In the genomic region with DNA sequence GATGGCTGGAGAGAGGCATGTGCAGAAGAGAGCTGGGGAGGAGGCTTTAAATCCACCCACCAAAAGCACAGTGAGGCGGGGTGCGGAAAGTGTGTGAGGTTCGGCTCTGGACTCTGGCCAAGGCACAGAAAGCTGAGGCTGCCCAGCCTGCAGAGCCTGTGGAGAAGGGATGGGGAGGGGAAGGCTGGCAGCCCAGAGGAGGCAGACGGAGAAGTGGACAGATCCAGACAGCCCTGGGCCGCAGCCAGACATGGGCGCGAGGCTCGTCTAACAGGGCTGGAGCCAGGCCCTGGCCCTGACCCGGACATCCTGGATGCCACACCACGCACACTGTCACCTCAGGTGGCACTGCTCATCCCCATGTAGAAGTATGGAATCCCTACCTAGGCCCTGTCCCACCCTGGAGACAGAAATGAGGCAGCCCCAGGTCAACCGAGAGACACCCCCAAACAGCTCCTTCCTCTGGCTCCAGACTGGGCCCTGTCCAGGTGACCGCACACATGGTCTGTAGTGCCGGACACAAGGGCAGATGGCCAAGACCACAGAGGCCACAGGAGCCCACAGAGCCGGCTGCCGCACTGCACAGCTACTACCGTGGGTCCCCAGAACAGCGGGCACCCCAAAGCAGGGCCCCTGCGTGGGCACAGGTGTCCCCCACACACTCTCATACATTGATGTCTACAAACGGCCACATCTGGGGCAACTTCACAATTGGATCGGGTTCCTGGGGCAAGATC, we compare ENCODE assay signal across 14 cellular contexts. TPM values are rescaled to one million over a fixed set of nuclear protein-coding genes. Genes with fewer than 3 reads are reported as not detected.
A peak's percentile ranks its signal among the peaks of the same experiment; 100 is the strongest.
DNase-seq lines count a peak whose midpoint lies in the region; ATAC-seq and TF ChIP-seq lines count a peak whose summit lies in the region.
"Had no signal": no experiment of that assay in that cellular context is flagged by ENCODE, and none has a peak within 500 bp of the region (broad histone marks: within the 10 kb centered on the region; RNA-seq: fewer than 3 reads in every experiment).

No MANE protein-coding gene starts in this region.

- H3K27me3 Mint-ChIP-seq in stimulated activated naive CD8-positive, alpha-beta T cell treated with anti-CD3 and anti-CD28 coated beads, Interleukin-15, amount 100 ng/mL, for 72 hours: no peaks in the 10 kb centered on the region

- H3K27ac ChIP-seq in C4-2B: peak overlapping the region; percentile 72
- no peak overlapping the region for H3K27ac ChIP-seq in caudate nucleus (ENCODE audit: low read depth, low read length)
- H3K27ac ChIP-seq in hepatocyte: peak overlapping the region; percentile 9
- H3K27ac ChIP-seq in prostate gland: peak overlapping the region; percentile 64 to 75

- WGBS in hepatocyte (ENCODE audit: low lambda C conversion rate, missing lambda C conversion rate): 88% methylated on average over 20 of the region's 20 CpGs
- 33% methylated on average over 14 of the region's 20 CpGs for WGBS in prostate gland

- peak in 33 of 61 donors; percentile 13 to 91 (median 42) for DNase-seq in caudate nucleus (lab: John Stamatoyannopoulos, UW)
- peak; percentile 56 for DNase-seq in hepatocyte (ENCODE audit: low spot score)
- peak; percentile 88 for DNase-seq in prostate gland (ENCODE audit: low spot score)
- DNase-seq in HT-29 (ENCODE audit: low spot score): no peak
- DNase-seq in stimulated activated naive CD8-positive, alpha-beta T cell treated with anti-CD3 and anti-CD28 coated beads, Interleukin-15, amount 100 ng/mL, for 72 hours: no peak
- DNase-seq: activated CD8-positive, alpha-beta T cell treated with anti-CD3 and anti-CD28 coated beads, Interleukin-2, amount 10 ng/mL, durations not matched to agents 7 days and 5 days; effector CD8-positive, alpha-beta T cell; NCI-H2081; small intestine had no signal

- no peak overlapping the region for H3K4me3 ChIP-seq in hepatocyte
- H3K4me3 ChIP-seq in prostate gland: no peak overlapping the region
- H3K4me3 ChIP-seq: K562 had no signal

- no peaks in the 10 kb centered on the region for H3K9me3 Mint-ChIP-seq in stimulated activated naive CD8-positive, alpha-beta T cell treated with anti-CD3 and anti-CD28 coated beads, Interleukin-15, amount 100 ng/mL, for 72 hours

- H3K4me1 Mint-ChIP-seq in stimulated activated naive CD8-positive, alpha-beta T cell treated with anti-CD3 and anti-CD28 coated beads, Interleukin-15, amount 100 ng/mL, for 72 hours: peaks cover 68% of the 10 kb centered on the region

- no peaks in the 10 kb centered on the region for H3K9me2 ChIP-seq in hepatocyte (replicated peaks; ENCODE audit: insufficient read depth)

- no peak overlapping the region for H3K4me3 Mint-ChIP-seq in stimulated activated naive CD8-positive, alpha-beta T cell treated with anti-CD3 and anti-CD28 coated beads, Interleukin-15, amount 100 ng/mL, for 72 hours
- H3K4me3 Mint-ChIP-seq: activated CD8-positive, alpha-beta T cell treated with anti-CD3 and anti-CD28 coated beads, Interleukin-2, amount 10 ng/mL, durations not matched to agents 7 days and 5 days had no signal

- H3K36me3 ChIP-seq in hepatocyte (replicated peaks; ENCODE audit: insufficient read depth, low read depth) (no peaks in the 10 kb centered on the region), prostate gland (no peaks in the 10 kb centered on the region)

- peaks cover 63% of the 10 kb centered on the region for H4K20me1 ChIP-seq in hepatocyte (ENCODE audit: insufficient read depth, poor library complexity, severe bottlenecking)

- no peak overlapping the region for H3K27ac Mint-ChIP-seq in stimulated activated naive CD8-positive, alpha-beta T cell treated with anti-CD3 and anti-CD28 coated beads, Interleukin-15, amount 100 ng/mL, for 72 hours
- H3K27ac Mint-ChIP-seq: activated CD8-positive, alpha-beta T cell treated with anti-CD3 and anti-CD28 coated beads, Interleukin-2, amount 10 ng/mL, durations not matched to agents 7 days and 5 days had no signal

- no peak for TF ChIP-seq CTCF in C4-2B (conservative IDR thresholded peaks at IDR 0.05)
- no peak for TF ChIP-seq CTCF in hepatocyte (IDR thresholded peaks at IDR 0.05; ENCODE audit: poor library complexity)
- TF ChIP-seq CTCF in prostate gland (IDR thresholded peaks at IDR 0.05): peak in 1 of 4 experiments; percentile 4

- intact Hi-C loops in prostate gland (cut with DNase I): no loop called here

- no peak overlapping the region for H2AFZ ChIP-seq in hepatocyte

- peaks cover 59% of the 10 kb centered on the region for H3K79me2 ChIP-seq in hepatocyte

- H3K27me3 ChIP-seq in hepatocyte (no peaks in the 10 kb centered on the region), prostate gland (replicated peaks; ENCODE audit: insufficient read depth) (no peaks in the 10 kb centered on the region)

- peaks cover 6% of the 10 kb centered on the region for H3K4me1 ChIP-seq in hepatocyte (ENCODE audit: insufficient read depth)
- peaks cover 36% of the 10 kb centered on the region for H3K4me1 ChIP-seq in prostate gland (replicated peaks)

- H3K4me2 ChIP-seq in hepatocyte: no peak overlapping the region

- no peaks in the 10 kb centered on the region for H3K9me3 ChIP-seq in hepatocyte (ENCODE audit: low read depth)
- H3K9me3 ChIP-seq in prostate gland: no peaks in the 10 kb centered on the region

- no peak for TF ChIP-seq POLR2A in prostate gland (IDR thresholded peaks at IDR 0.05)

- ATAC-seq in GM18517 (IDR thresholded peaks at IDR 0.05; ENCODE audit: unreplicated experiment) (no peak), HG02642 (IDR thresholded peaks at IDR 0.05; ENCODE audit: poor library complexity, unreplicated experiment) (no peak)
- ATAC-seq in stimulated activated naive CD8-positive, alpha-beta T cell treated with anti-CD3 and anti-CD28 coated beads, Interleukin-15, amount 100 ng/mL, for 72 hours: no peak
- ATAC-seq: activated CD8-positive, alpha-beta T cell treated with anti-CD3 and anti-CD28 coated beads, Interleukin-2, amount 10 ng/mL, durations not matched to agents 7 days and 5 days; K562; Panc1 had no signal

RNA-seq across cellular contexts. Expression of a gene that starts 16.6 kb away (rescaled TPM):
- total RNA-seq in hepatocyte: 12.5 and 18.5 TPM in 2 replicates
- polyA plus RNA-seq in hepatocyte: 37.5 and 48.2 TPM in 2 replicates
- 10 to 100 TPM; 39.3 to 46.5 TPM for total RNA-seq in prostate gland
- total RNA-seq in HT-29 (2014; rRNA removed; shearing (Covaris generic)): 56.6 and 67.2 TPM in 2 replicates

Comparison
In these comparisons a context has a peak if more than half of its experiments do, and no peak if none do; other contexts are left out.
1. DNase-seq: peak in caudate nucleus (33 of 61), hepatocyte (single experiment) and prostate gland (single experiment); none in HT-29 (single experiment) and stimulated activated naive CD8-positive, alpha-beta T cell treated with anti-CD3 and anti-CD28 coated beads, Interleukin-15, amount 100 ng/mL, for 72 hours (0 of 2).